Comparison of ENCODE assay signal across 13 cellular contexts in genomic region chr7:117949232-117949631, GRCh38.
DNase-seq lines count a peak whose midpoint lies in the region; ATAC-seq and TF ChIP-seq lines count a peak whose summit lies in the region.
"Had no signal": no experiment of that assay in that cellular context is flagged by ENCODE, and none has a peak within 500 bp of the region (broad histone marks: within the 10 kb centered on the region; RNA-seq: fewer than 3 reads in every experiment).

No MANE protein-coding gene starts in this region.

- H3K9me3 ChIP-seq in lung (ENCODE audit: control insufficient read depth in 2 of 2, insufficient read depth in 1 of 2, low read length in 1 of 2), result no peaks in the 10 kb centered on the region
- H3K9me3 ChIP-seq: thoracic aorta had no signal

- no peaks in the 10 kb centered on the region for H3K4me1 Mint-ChIP-seq in activated T-helper 1 cell treated with anti-CD3 and anti-CD28 coated beads, Interleukin-12 subunit alpha, Interleukin-12 subunit beta, Interleukin-2, Interleukin-4 antibody, amounts not matched to agents 30 ng/mL and 10 ng/mL and 1 ng/mL, durations not matched to agents 14 hours and 24 hours and 36 hours (ENCODE audit: low read depth)

- no peaks in the 10 kb centered on the region for H3K36me3 Mint-ChIP-seq in activated T-helper 1 cell treated with anti-CD3 and anti-CD28 coated beads, Interleukin-12 subunit alpha, Interleukin-12 subunit beta, Interleukin-2, Interleukin-4 antibody, amounts not matched to agents 30 ng/mL and 10 ng/mL and 1 ng/mL, durations not matched to agents 14 hours and 24 hours and 36 hours (ENCODE audit: low read depth)

- H3K27me3 ChIP-seq in lung (ENCODE audit: control insufficient read depth, insufficient read depth), result no peaks in the 10 kb centered on the region

- H3K27ac ChIP-seq in lung (ENCODE audit: low read depth in 1 of 2, low read length in 1 of 2), result no peak overlapping the region
- H3K27ac ChIP-seq: thoracic aorta had no signal

- peak; percentile 18 for TF ChIP-seq CTCF in GM12864 (IDR thresholded peaks at IDR 0.05; ENCODE audit: low read depth, low read length, missing control alignments)
- peak; percentile 15 for TF ChIP-seq CTCF in astrocyte of the cerebellum (IDR thresholded peaks at IDR 0.05; ENCODE audit: low read depth, low read length, missing control alignments)
- TF ChIP-seq CTCF in lung (IDR thresholded peaks at IDR 0.05; ENCODE audit: control extremely low read depth, extremely low read depth), result no peak

- no peak overlapping the region for H3K27ac Mint-ChIP-seq in activated T-helper 1 cell treated with anti-CD3 and anti-CD28 coated beads, Interleukin-12 subunit alpha, Interleukin-12 subunit beta, Interleukin-2, Interleukin-4 antibody, amounts not matched to agents 30 ng/mL and 10 ng/mL and 1 ng/mL, durations not matched to agents 14 hours and 24 hours and 36 hours

- 36 to 53% methylated on average over 1 of the region's 1 CpG for WGBS in lung, 2 donors

- H3K4me3 ChIP-seq in GM12864 (ENCODE audit: low read depth, low read length) (no peak overlapping the region), astrocyte of the cerebellum (ENCODE audit: low read depth, low read length) (no peak overlapping the region), lung (no peak overlapping the region)
- H3K4me3 ChIP-seq: thoracic aorta had no signal

- DNase-seq in GM12864 (ENCODE audit: low read depth) (no peak), astrocyte of the cerebellum (ENCODE audit: low read depth) (no peak), lung (ENCODE audit: low spot score) (no peak), A172 (ENCODE audit: low spot score) (no peak)
- no peak for DNase-seq in activated T-helper 1 cell treated with anti-CD3 and anti-CD28 coated beads, Interleukin-12 subunit alpha, Interleukin-12 subunit beta, Interleukin-2, Interleukin-4 antibody, amounts not matched to agents 30 ng/mL and 10 ng/mL and 1 ng/mL, durations not matched to agents 14 hours and 24 hours and 36 hours (ENCODE audit: low spot score)
- DNase-seq: activated CD4-positive, alpha-beta T cell treated with anti-CD3 and anti-CD28 coated beads for 1 hour; aorta; effector memory CD4-positive, alpha-beta T cell; NCI-H2029 treated with DMSO at 0.1 percent for 48 hours had no signal

- ATAC-seq in HG03520 (IDR thresholded peaks at IDR 0.05; ENCODE audit: unreplicated experiment) (peak; percentile 38), lung (ENCODE audit: insufficient read depth, low FRiP score) (peak; percentile 36), GM21529 (IDR thresholded peaks at IDR 0.05; ENCODE audit: unreplicated experiment) (no peak), HG02678 (IDR thresholded peaks at IDR 0.05; ENCODE audit: unreplicated experiment) (no peak)

- no peaks in the 10 kb centered on the region for H3K9me3 Mint-ChIP-seq in activated T-helper 1 cell treated with anti-CD3 and anti-CD28 coated beads, Interleukin-12 subunit alpha, Interleukin-12 subunit beta, Interleukin-2, Interleukin-4 antibody, amounts not matched to agents 30 ng/mL and 10 ng/mL and 1 ng/mL, durations not matched to agents 14 hours and 24 hours and 36 hours

- H3K36me3 ChIP-seq in lung (ENCODE audit: control insufficient read depth in 2 of 2, insufficient read depth in 2 of 2, low read length in 2 of 2), result no peaks in the 10 kb centered on the region
- H3K36me3 ChIP-seq: thoracic aorta had no signal

- H3K27me3 Mint-ChIP-seq in activated T-helper 1 cell treated with anti-CD3 and anti-CD28 coated beads, Interleukin-12 subunit alpha, Interleukin-12 subunit beta, Interleukin-2, Interleukin-4 antibody, amounts not matched to agents 30 ng/mL and 10 ng/mL and 1 ng/mL, durations not matched to agents 14 hours and 24 hours and 36 hours (ENCODE audit: insufficient read depth), result no peaks in the 10 kb centered on the region

- H3K4me1 ChIP-seq in lung (ENCODE audit: control insufficient read depth in 2 of 2, insufficient read depth in 2 of 2, low read length in 2 of 2), result no peaks in the 10 kb centered on the region

- no peak overlapping the region for H3K4me3 Mint-ChIP-seq in activated T-helper 1 cell treated with anti-CD3 and anti-CD28 coated beads, Interleukin-12 subunit alpha, Interleukin-12 subunit beta, Interleukin-2, Interleukin-4 antibody, amounts not matched to agents 30 ng/mL and 10 ng/mL and 1 ng/mL, durations not matched to agents 14 hours and 24 hours and 36 hours

- intact Hi-C loops in activated T-helper 1 cell treated with anti-CD3 and anti-CD28 coated beads, Interleukin-12 subunit alpha, Interleukin-12 subunit beta, Interleukin-2, Interleukin-4 antibody, amounts not matched to agents 30 ng/mL and 10 ng/mL and 1 ng/mL, durations not matched to agents 14 hours and 24 hours and 36 hours (cut with micrococcal nuclease), result no loop called here

- in situ Hi-C loops in astrocyte of the cerebellum (cut with HindIII; ENCODE audit: low sequenced_read_pairs), result no loop called here

Comparison
In these comparisons a context has a peak if more than half of its experiments do, and no peak if none do; other contexts are left out.
1. ATAC-seq: peak in HG03520 (single experiment) and lung (single experiment); none in GM21529 (single experiment) and HG02678 (single experiment).